Comparison of ENCODE assay signal across 8 cellular contexts in genomic region chr19:14090509-14091085, GRCh38. TPM values are rescaled to one million over a fixed set of nuclear protein-coding genes. Genes with fewer than 3 reads are reported as not detected.
DNase-seq lines count a peak whose midpoint lies in the region; ATAC-seq and TF ChIP-seq lines count a peak whose summit lies in the region.

Gene SAMD1, minus strand, starts transcription at chr19:14090751.

- H3K4me3 ChIP-seq in foreskin fibroblast (ENCODE audit: low read depth in 1 of 2, low read length in 2 of 2): peak within 1 kb of the TSS; percentile 59 to 70
- H3K4me3 ChIP-seq in neural cell (ENCODE audit: low read length): peak within 1 kb of the TSS; percentile 70

- peaks cover 4% of the 10 kb centered on the region for H3K9me3 Mint-ChIP-seq in CD4-positive, alpha-beta T cell

- no peaks in the 10 kb centered on the region for H3K27me3 ChIP-seq in CD4-positive, alpha-beta T cell (ENCODE audit: control insufficient read depth, insufficient read depth, low read length)
- no peaks in the 10 kb centered on the region for H3K27me3 ChIP-seq in neural cell (ENCODE audit: insufficient read depth, low read depth, low read length)

- H3K4me1 Mint-ChIP-seq in CD4-positive, alpha-beta T cell (ENCODE audit: low read depth): peaks cover 27% of the 10 kb centered on the region

- H3K27me3 Mint-ChIP-seq in CD4-positive, alpha-beta T cell: no peaks in the 10 kb centered on the region

- peak; percentile 75 to 91 (median 86) for DNase-seq in CD4-positive, alpha-beta T cell
- DNase-seq in HuH-7 (ENCODE audit: low spot score) (peak; percentile 66), SHP77 (lab: John Stamatoyannopoulos, UW) (peak; percentile 67 to 81), activated gamma-delta T cell treated with Interleukin-2 at 50 U/mL for 16 hours (peak; percentile 90), foreskin fibroblast (peak; percentile 88 to 94)
- DNase-seq in stimulated activated naive CD4-positive, alpha-beta T cell treated with Interleukin-2 at 50 U/mL for 16 hours (lab: John Stamatoyannopoulos, UW): peak; percentile 84

- H3K9ac ChIP-seq in neural cell (ENCODE audit: low read length): peak within 1 kb of the TSS; percentile 70

- peaks cover 7% of the 10 kb centered on the region for H3K9me3 ChIP-seq in CD4-positive, alpha-beta T cell (ENCODE audit: control insufficient read depth, low read length)
- peaks cover 3% of the 10 kb centered on the region for H3K9me3 ChIP-seq in neural cell (ENCODE audit: low read length)

- H3K36me3 ChIP-seq in neural cell (ENCODE audit: insufficient read depth, low read length): peaks cover 6% of the 10 kb centered on the region

- H3K79me2 ChIP-seq in neural cell (replicated peaks; ENCODE audit: insufficient read depth, low read length): no peaks in the 10 kb centered on the region

- ATAC-seq in CD4-positive, alpha-beta T cell (ENCODE audit: poor library complexity): peak; percentile 62
- peak; percentile 38 for ATAC-seq in GM21390 (IDR thresholded peaks at IDR 0.05; ENCODE audit: unreplicated experiment)

- no peak within 1 kb of the TSS for H2AFZ ChIP-seq in neural cell (ENCODE audit: low read depth, low read length)

- H3K27ac ChIP-seq in CD4-positive, alpha-beta T cell (ENCODE audit: low read depth, low read length): peak within 1 kb of the TSS; percentile 84
- H3K27ac ChIP-seq in neural cell (ENCODE audit: low read length): peak within 1 kb of the TSS; percentile 44

- no peaks in the 10 kb centered on the region for H3K9me2 ChIP-seq in neural cell (ENCODE audit: insufficient read depth, low read length)

- intact Hi-C loops in CD4-positive, alpha-beta T cell (cut with DNase I, micrococcal nuclease): loop anchor here in 1 of 2 experiments (1.0 kb wide), 1 partner anchor 27 kb away; the partner anchor contains the start of gene PRKACA

- no peak for TF ChIP-seq RAD21 in neural cell (conservative IDR thresholded peaks at IDR 0.05)

- no peak for TF ChIP-seq EP300 in neural cell (conservative IDR thresholded peaks at IDR 0.05; ENCODE audit: poor library complexity, severe bottlenecking)

- H3K27ac Mint-ChIP-seq in CD4-positive, alpha-beta T cell: peak within 1 kb of the TSS; percentile 87

- peaks cover 33% of the 10 kb centered on the region for H3K36me3 Mint-ChIP-seq in CD4-positive, alpha-beta T cell (ENCODE audit: low read depth)

- peak within 1 kb of the TSS; percentile 100 for H3K4me3 Mint-ChIP-seq in CD4-positive, alpha-beta T cell

- peaks cover 4% of the 10 kb centered on the region for H3F3A ChIP-seq in neural cell (ENCODE audit: insufficient read depth, low read length, poor library complexity, severe bottlenecking)

- H3K4me2 ChIP-seq in neural cell (ENCODE audit: low read length): peak within 1 kb of the TSS; percentile 62

- POLR2A ChIA-PET in CD4-positive, alpha-beta T cell (lab: Charles Lee): interaction anchor here (0.9 to 3.6 kb wide), 7 partner anchors 9 to 973 kb away, joined by 3 to 39 read pairs (median 3); partner anchors contain the start of genes ASF1B, NACC1 and PRKACA

- peaks cover 8% of the 10 kb centered on the region for H4K20me1 ChIP-seq in neural cell (ENCODE audit: insufficient read depth)

- no peak for TF ChIP-seq CTCF in CD4-positive, alpha-beta T cell (IDR thresholded peaks at IDR 0.05)
- TF ChIP-seq CTCF in foreskin fibroblast (IDR thresholded peaks at IDR 0.05; ENCODE audit: low read depth, low read length) (no peak), neural cell (IDR thresholded peaks at IDR 0.05; ENCODE audit: poor library complexity, severe bottlenecking) (no peak)

- CTCF ChIA-PET in CD4-positive, alpha-beta T cell (lab: Charles Lee): interaction anchor here (1.0 to 3.9 kb wide), 3 partner anchors 18 to 46 kb away, joined by 5 to 14 read pairs (median 8); partner anchors contain the start of genes ASF1B and MISP3

TF ChIP-seq in neural cell, 6 proteins besides CTCF, POLR2A, EP300 and RAD21:
- TF ChIP-seq SMC3 (conservative IDR thresholded peaks at IDR 0.05; ENCODE audit: poor library complexity): no peak
- TF ChIP-seq, protein P1, sequence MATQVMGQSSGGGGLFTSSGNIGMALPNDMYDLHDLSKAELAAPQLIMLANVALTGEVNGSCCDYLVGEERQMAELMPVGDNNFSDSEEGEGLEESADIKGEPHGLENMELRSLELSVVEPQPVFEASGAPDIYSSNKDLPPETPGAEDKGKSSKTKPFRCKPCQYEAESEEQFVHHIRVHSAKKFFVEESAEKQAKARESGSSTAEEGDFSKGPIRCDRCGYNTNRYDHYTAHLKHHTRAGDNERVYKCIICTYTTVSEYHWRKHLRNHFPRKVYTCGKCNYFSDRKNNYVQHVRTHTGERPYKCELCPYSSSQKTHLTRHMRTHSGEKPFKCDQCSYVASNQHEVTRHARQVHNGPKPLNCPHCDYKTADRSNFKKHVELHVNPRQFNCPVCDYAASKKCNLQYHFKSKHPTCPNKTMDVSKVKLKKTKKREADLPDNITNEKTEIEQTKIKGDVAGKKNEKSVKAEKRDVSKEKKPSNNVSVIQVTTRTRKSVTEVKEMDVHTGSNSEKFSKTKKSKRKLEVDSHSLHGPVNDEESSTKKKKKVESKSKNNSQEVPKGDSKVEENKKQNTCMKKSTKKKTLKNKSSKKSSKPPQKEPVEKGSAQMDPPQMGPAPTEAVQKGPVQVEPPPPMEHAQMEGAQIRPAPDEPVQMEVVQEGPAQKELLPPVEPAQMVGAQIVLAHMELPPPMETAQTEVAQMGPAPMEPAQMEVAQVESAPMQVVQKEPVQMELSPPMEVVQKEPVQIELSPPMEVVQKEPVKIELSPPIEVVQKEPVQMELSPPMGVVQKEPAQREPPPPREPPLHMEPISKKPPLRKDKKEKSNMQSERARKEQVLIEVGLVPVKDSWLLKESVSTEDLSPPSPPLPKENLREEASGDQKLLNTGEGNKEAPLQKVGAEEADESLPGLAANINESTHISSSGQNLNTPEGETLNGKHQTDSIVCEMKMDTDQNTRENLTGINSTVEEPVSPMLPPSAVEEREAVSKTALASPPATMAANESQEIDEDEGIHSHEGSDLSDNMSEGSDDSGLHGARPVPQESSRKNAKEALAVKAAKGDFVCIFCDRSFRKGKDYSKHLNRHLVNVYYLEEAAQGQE (IDR thresholded peaks at IDR 0.05; ENCODE audit: borderline replicate concordance): no peak
- TF ChIP-seq MXI1 (conservative IDR thresholded peaks at IDR 0.05; ENCODE audit: poor library complexity, severe bottlenecking): peak; percentile 20
- no peak for TF ChIP-seq EZH2 (IDR thresholded peaks at IDR 0.05; ENCODE audit: borderline replicate concordance, insufficient read depth, low read length, poor library complexity, severe bottlenecking)
- TF ChIP-seq TAF1 (IDR thresholded peaks at IDR 0.05; ENCODE audit: low read depth): no peak
- no peak for TF ChIP-seq POLR2AphosphoS5 (IDR thresholded peaks at IDR 0.05)
TF ChIP-seq in neural cell: peak in this region for 1.

RNA-seq across cellular contexts. Expression of gene SAMD1, which starts in this region (rescaled TPM):
- 10 to 100 TPM; 29.4 to 30.1 TPM for total RNA-seq in CD4-positive, alpha-beta T cell
- polyA plus RNA-seq in neural cell: 32.4 and 38.1 TPM in 2 replicates
- 41.6 and 47.7 TPM in 2 replicates for polyA minus RNA-seq in neural cell

Comparison
In these comparisons a context has a peak if more than half of its experiments do, and no peak if none do; other contexts are left out.
1. Peak in every context shown above with its lines: DNase-seq, ATAC-seq, H3K4me3 ChIP-seq and H3K27ac ChIP-seq.